Comparison of ENCODE assay signal across 11 cellular contexts in genomic region chr9:88747768-88748167, GRCh38.
DNase-seq lines count a peak whose midpoint lies in the region; ATAC-seq and TF ChIP-seq lines count a peak whose summit lies in the region.
"Had no signal": no experiment of that assay in that cellular context is flagged by ENCODE, and none has a peak within 500 bp of the region (broad histone marks: within the 10 kb centered on the region; RNA-seq: fewer than 3 reads in every experiment).

No MANE protein-coding gene starts in this region.

- no peaks in the 10 kb centered on the region for H3K27me3 ChIP-seq in right cardiac atrium (ENCODE audit: control insufficient read depth, insufficient read depth)
- no peaks in the 10 kb centered on the region for H3K27me3 ChIP-seq in transverse colon

- H3K36me3 ChIP-seq in transverse colon, result no peaks in the 10 kb centered on the region

- WGBS in right cardiac atrium, result 49% methylated on average over 5 of the region's 5 CpGs
- WGBS in transverse colon (ENCODE audit: low coverage in 1 of 2), 2 donors, result 55 to 60% methylated on average over 1 to 5 of the region's 5 CpGs

- no peak overlapping the region for H3K4me3 ChIP-seq in right cardiac atrium (ENCODE audit: low read length)
- no peak overlapping the region for H3K4me3 ChIP-seq in transverse colon

- peaks cover 5% of the 10 kb centered on the region; the same call in 1 of the 2 replicates for H3K36me3 Mint-ChIP-seq in WTC11

- TF ChIP-seq POLR2A in transverse colon (IDR thresholded peaks at IDR 0.05), result no peak
- TF ChIP-seq POLR2A in GM18505 (IDR thresholded peaks at IDR 0.05; ENCODE audit: borderline replicate concordance, extremely low read depth, insufficient read depth, insufficient read length), result no peak

- H3K9me3 Mint-ChIP-seq in WTC11, result peaks cover 19% of the 10 kb centered on the region
- H3K9me3 Mint-ChIP-seq: activated CD8-positive, alpha-beta T cell treated with anti-CD3 and anti-CD28 coated beads for 36 hours had no signal

- peak overlapping the region; percentile 88 for H3K27ac Mint-ChIP-seq in WTC11
- H3K27ac Mint-ChIP-seq: activated CD8-positive, alpha-beta T cell treated with anti-CD3 and anti-CD28 coated beads for 36 hours had no signal

- peak overlapping the region; percentile 47 for H3K27ac ChIP-seq in right cardiac atrium (ENCODE audit: low read length)
- H3K27ac ChIP-seq in transverse colon, result peak overlapping the region; percentile 57 to 80 (median 68)

- no peaks in the 10 kb centered on the region for H3K27me3 Mint-ChIP-seq in WTC11 (ENCODE audit: low read depth)

- H3K4me1 ChIP-seq in right cardiac atrium (ENCODE audit: control insufficient read depth, insufficient read depth, low read length), result peaks cover 2% of the 10 kb centered on the region
- peaks cover 0 to 35% (median 21%) of the 10 kb centered on the region in 4 donors for H3K4me1 ChIP-seq in transverse colon

- intact Hi-C loops in right cardiac atrium (cut with DNase I), result loop anchor here in 1 of 4 donors (10.0 kb wide), 1 partner anchor 153 kb away; no protein-coding TSS in a partner anchor
- intact Hi-C loops in transverse colon (cut with DNase I; ENCODE audit: low total_unique reads), result no loop called here

- DNase-seq in HUDEP-2 (lab: John Stamatoyannopoulos, UW; ENCODE audit: unreplicated experiment in 76 of 76), result peak in 71 of 76 experiments; percentile 5 to 83 (median 58)
- no peak for DNase-seq in WTC11 (ENCODE audit: low spot score)
- DNase-seq in right cardiac atrium, result peak in 1 of 3 donors; percentile 46
- DNase-seq in transverse colon, result no peak
- DNase-seq in CD1c-positive myeloid dendritic cell (ENCODE audit: extremely low spot score), result no peak
- DNase-seq in stimulated activated naive CD4-positive, alpha-beta T cell treated with Interleukin-2 at 50 U/mL for 16 hours (lab: John Stamatoyannopoulos, UW), result no peak
- DNase-seq in retina, result no peak
- DNase-seq: activated CD8-positive, alpha-beta T cell treated with anti-CD3 and anti-CD28 coated beads for 36 hours; head of caudate nucleus; stimulated activated CD4-positive, alpha-beta T cell treated with anti-CD3 and anti-CD28 coated beads, Interleukin-4, amount 100 ng/mL, for 1 hour had no signal

- H3K9me3 ChIP-seq in right cardiac atrium (ENCODE audit: control insufficient read depth, low read length) (no peaks in the 10 kb centered on the region), transverse colon (no peaks in the 10 kb centered on the region)

- no peak for TF ChIP-seq EP300 in transverse colon (IDR thresholded peaks at IDR 0.05; ENCODE audit: low read depth)

- TF ChIP-seq CTCF in WTC11 (IDR thresholded peaks at IDR 0.05) (no peak), transverse colon (IDR thresholded peaks at IDR 0.05) (no peak)

- H3K4me3 Mint-ChIP-seq in WTC11, result no peak overlapping the region
- H3K4me3 Mint-ChIP-seq: activated CD8-positive, alpha-beta T cell treated with anti-CD3 and anti-CD28 coated beads for 36 hours had no signal

- in situ Hi-C loops in transverse colon (cut with MboI; ENCODE audit: low pct_ligation_motif_present in 1 of 4, low pct_unique_long_range_greater_than_20kb in 1 of 4, low sequenced_read_pairs in 3 of 4), result no loop called here

- CTCF ChIA-PET in WTC11 (lab: Charles Lee), result interaction anchor here (1.0 to 1.4 kb wide), 2 partner anchors 244 to 261 kb away, joined by 3 read pairs; partner anchors contain the start of gene S1PR3

- ATAC-seq in WTC11, result peak; percentile 64
- ATAC-seq in right cardiac atrium, result peak; percentile 69 to 82
- ATAC-seq in GM18505 (IDR thresholded peaks at IDR 0.05; ENCODE audit: unreplicated experiment), result no peak
- ATAC-seq: activated CD8-positive, alpha-beta T cell treated with anti-CD3 and anti-CD28 coated beads for 36 hours had no signal

- H3K4me1 Mint-ChIP-seq in WTC11, result peaks cover 35% of the 10 kb centered on the region

- POLR2A ChIA-PET in WTC11 (lab: Charles Lee), result no interaction called here

TF ChIP-seq in WTC11, 78 proteins besides CTCF, POLR2A, EP300 and RAD21:
- no peak for TF ChIP-seq USF2 (CRISPR knock-in tag; IDR thresholded peaks at IDR 0.05)

Comparison
In these comparisons a context has a peak if more than half of its experiments do, and no peak if none do; other contexts are left out.
1. DNase-seq: peak in HUDEP-2 (71 of 76); none in WTC11 (single experiment), transverse colon (single experiment), CD1c-positive myeloid dendritic cell (single experiment), stimulated activated naive CD4-positive, alpha-beta T cell treated with Interleukin-2 at 50 U/mL for 16 hours (single experiment) and retina (single experiment).